In the genomic region with DNA sequence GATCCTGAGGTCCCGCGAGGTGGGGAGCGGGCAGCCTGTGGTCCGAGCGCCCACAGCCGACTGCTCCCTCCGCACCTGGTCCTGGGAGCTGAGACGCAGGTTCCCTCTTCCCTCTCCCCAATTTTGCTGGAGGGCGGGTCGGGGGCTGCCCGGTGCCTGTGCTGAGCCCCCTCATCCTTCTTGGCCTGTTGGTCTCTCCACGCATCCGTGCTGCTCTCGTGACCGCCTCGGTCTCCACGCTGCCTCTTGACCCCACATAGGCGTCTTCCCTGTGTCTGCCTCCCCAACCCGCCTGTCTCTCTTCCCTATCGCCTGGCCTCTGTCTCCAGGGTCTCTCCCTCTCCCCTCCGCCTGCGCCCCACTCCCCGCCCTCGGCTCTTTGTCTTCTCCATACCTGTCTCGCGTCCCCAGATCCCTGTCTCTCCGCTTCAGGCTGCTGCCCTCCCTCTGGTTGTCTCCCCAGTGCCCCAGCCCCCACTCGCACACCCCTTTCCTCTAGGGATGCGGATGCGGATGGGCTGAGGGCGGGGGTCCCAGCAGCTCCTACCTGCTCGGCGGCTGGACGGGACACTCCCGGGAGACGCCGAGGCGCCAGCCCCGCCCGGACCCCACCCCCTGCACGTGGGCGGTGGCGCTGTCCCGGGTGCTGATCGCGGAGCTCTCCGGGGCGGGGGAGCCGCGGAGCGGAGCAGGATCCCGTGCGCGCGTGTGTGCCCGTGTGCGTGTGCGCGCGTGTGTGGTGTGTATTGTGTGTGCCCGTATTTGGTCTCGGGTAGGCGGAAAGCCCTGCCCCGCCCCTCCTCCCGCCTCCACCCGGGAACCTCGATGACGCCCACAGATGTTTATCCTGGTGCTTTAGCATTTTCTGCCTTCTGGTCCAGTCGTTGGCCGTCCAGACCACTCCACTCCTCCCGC, we compare ENCODE assay signal across 8 cellular contexts. TPM values are rescaled to one million over a fixed set of nuclear protein-coding genes. Genes with fewer than 3 reads are reported as not detected.
A peak's percentile ranks its signal among the peaks of the same experiment; 100 is the strongest.
DNase-seq lines count a peak whose midpoint lies in the region; ATAC-seq and TF ChIP-seq lines count a peak whose summit lies in the region.

A gene (minus strand): TSS at position 720 of the 915 bp plus-strand sequence. CDS start 1,248 bp downstream, outside the sequence.

- no peaks in the 10 kb centered on the region for H3K27me3 ChIP-seq in Loucy (ENCODE audit: insufficient read depth, low read length, poor library complexity, severe bottlenecking)
- peaks cover 46% of the 10 kb centered on the region for H3K27me3 ChIP-seq in ectodermal cell (ENCODE audit: control insufficient read depth, insufficient read depth, low read length, poor library complexity, severe bottlenecking)

- peaks cover 78% of the 10 kb centered on the region for H3K27me3 Mint-ChIP-seq in stimulated activated naive CD8-positive, alpha-beta T cell treated with anti-CD3 and anti-CD28 coated beads, Interleukin-15, amount 100 ng/mL, for 72 hours

- H3K9me3 Mint-ChIP-seq in stimulated activated naive CD8-positive, alpha-beta T cell treated with anti-CD3 and anti-CD28 coated beads, Interleukin-15, amount 100 ng/mL, for 72 hours, result peaks cover 0 to 6% of the 10 kb centered on the region in 2 donors

- H3F3A ChIP-seq in Loucy (ENCODE audit: low read depth), result no peaks in the 10 kb centered on the region

- TF ChIP-seq CTCF in GM10266 (IDR thresholded peaks at IDR 0.05; ENCODE audit: control insufficient read depth, insufficient read depth, low read depth, missing control alignments) (no peak), Loucy (conservative IDR thresholded peaks at IDR 0.05; ENCODE audit: low read length) (no peak)

- H3K4me1 ChIP-seq in Loucy (ENCODE audit: insufficient read depth, low read length, poor library complexity, severe bottlenecking) (peaks cover 7% of the 10 kb centered on the region), ectodermal cell (ENCODE audit: control insufficient read depth, insufficient read depth, low read length) (peaks cover 9% of the 10 kb centered on the region)

- no peak within 1 kb of the TSS for H3K27ac ChIP-seq in ectodermal cell (ENCODE audit: insufficient read depth, low read depth, low read length, poor library complexity, severe bottlenecking)

- peak within 1 kb of the TSS; percentile 71 to 87 for H3K4me3 Mint-ChIP-seq in stimulated activated naive CD8-positive, alpha-beta T cell treated with anti-CD3 and anti-CD28 coated beads, Interleukin-15, amount 100 ng/mL, for 72 hours

- peak within 1 kb of the TSS; percentile 41 for H3K4me2 ChIP-seq in Loucy (ENCODE audit: low read depth, low read length, poor library complexity, severe bottlenecking)

- no peaks in the 10 kb centered on the region for H4K20me1 ChIP-seq in Loucy (ENCODE audit: insufficient read depth, low read length, poor library complexity, severe bottlenecking)

- WGBS in ectodermal cell, 2 experiments, result 3 to 4% methylated on average over 71 of the region's 71 CpGs

- no peak within 1 kb of the TSS for H3K9ac ChIP-seq in Loucy (ENCODE audit: low read depth, low read length, poor library complexity, severe bottlenecking)

- H3K4me3 ChIP-seq in Loucy (ENCODE audit: low read length, poor library complexity, severe bottlenecking), result peak within 1 kb of the TSS; percentile 59
- H3K4me3 ChIP-seq in ectodermal cell (ENCODE audit: insufficient read depth, low read depth, low read length), result peak within 1 kb of the TSS; percentile 39

- DNase-seq in GM10266 (ENCODE audit: extremely low spot score) (peak; percentile 87), myocyte (ENCODE audit: low read depth) (peak; percentile 33), SIG-M5 treated with dmso at 0.1 percent for 504 hours (lab: John Stamatoyannopoulos, UW; ENCODE audit: unreplicated experiment) (no peak)
- peak; percentile 68 to 74 for DNase-seq in activated CD4-positive, alpha-beta T cell treated with anti-CD3 and anti-CD28 coated beads, Interleukin-2, amount 50 U/mL, for 48 hours
- peak; percentile 61 to 72 for DNase-seq in stimulated activated naive CD8-positive, alpha-beta T cell treated with anti-CD3 and anti-CD28 coated beads, Interleukin-15, amount 100 ng/mL, for 72 hours

- H3K27ac Mint-ChIP-seq in stimulated activated naive CD8-positive, alpha-beta T cell treated with anti-CD3 and anti-CD28 coated beads, Interleukin-15, amount 100 ng/mL, for 72 hours, result peak within 1 kb of the TSS in 1 of 2 donors; percentile 93

- no peaks in the 10 kb centered on the region for H3K9me3 ChIP-seq in Loucy (ENCODE audit: insufficient read depth, low read depth, low read length)
- no peaks in the 10 kb centered on the region for H3K9me3 ChIP-seq in ectodermal cell (ENCODE audit: control insufficient read depth, low read length)

- H3K4me1 Mint-ChIP-seq in stimulated activated naive CD8-positive, alpha-beta T cell treated with anti-CD3 and anti-CD28 coated beads, Interleukin-15, amount 100 ng/mL, for 72 hours, result peaks cover 31% of the 10 kb centered on the region

- H3K79me2 ChIP-seq in Loucy (ENCODE audit: insufficient read depth, low read length), result no peaks in the 10 kb centered on the region

- ATAC-seq in stimulated activated naive CD8-positive, alpha-beta T cell treated with anti-CD3 and anti-CD28 coated beads, Interleukin-15, amount 100 ng/mL, for 72 hours, result peak; percentile 52
- ATAC-seq in GM18909 (IDR thresholded peaks at IDR 0.05; ENCODE audit: poor library complexity, unreplicated experiment), result no peak

- no peaks in the 10 kb centered on the region for H3K36me3 ChIP-seq in Loucy (ENCODE audit: insufficient read depth, low read length)
- H3K36me3 ChIP-seq in ectodermal cell (ENCODE audit: control insufficient read depth, insufficient read depth, low read length), result no peaks in the 10 kb centered on the region

- no peaks in the 10 kb centered on the region for H3K9me2 ChIP-seq in Loucy (replicated peaks; ENCODE audit: low read depth, low read length)

- no peak within 1 kb of the TSS for H2AFZ ChIP-seq in Loucy (ENCODE audit: low read length)

RNA-seq across cellular contexts. Expression of the gene that starts here (rescaled TPM):
- 0.65 TPM for polyA plus RNA-seq in ectodermal cell (2013, experiment 1 of 4)
- polyA plus RNA-seq in ectodermal cell (2013, experiment 2 of 4), result 0.80 TPM
- polyA plus RNA-seq in ectodermal cell (2013, experiment 3 of 4), result 0.59 TPM
- polyA plus RNA-seq in ectodermal cell (2013, experiment 4 of 4), result 0.77 TPM
- 1.4 TPM in 1 of 2 replicates, not detected in the other for total RNA-seq in myocyte
- polyA plus RNA-seq in myocyte (2012), result 0.19 TPM
